Comparison of ENCODE assay signal across 8 cellular contexts in genomic region chr10:21993360-21994001, GRCh38. TPM values are rescaled to one million over a fixed set of nuclear protein-coding genes. Genes with fewer than 3 reads are reported as not detected.
DNase-seq lines count a peak whose midpoint lies in the region; ATAC-seq and TF ChIP-seq lines count a peak whose summit lies in the region.

No MANE protein-coding gene starts in this region.

- peaks cover 0 to 23% (median 12%) of the 10 kb centered on the region in 7 donors for H3K4me1 Mint-ChIP-seq in naive thymus-derived CD4-positive, alpha-beta T cell
- H3K4me1 Mint-ChIP-seq in activated CD8-positive, alpha-beta memory T cell treated with anti-CD3 and anti-CD28 coated beads, Interleukin-2, amount 10 ng/mL, durations not matched to agents 7 days and 5 days, result peaks cover 11% of the 10 kb centered on the region
- no peaks in the 10 kb centered on the region for H3K4me1 Mint-ChIP-seq in activated T-helper 17 cell treated with anti-CD3 and anti-CD28 coated beads, Interleukin-2, amount 50 U/mL, for 72 hours
- peaks cover 10% of the 10 kb centered on the region for H3K4me1 Mint-ChIP-seq in activated CD4-positive, alpha-beta T cell treated with anti-CD3 and anti-CD28 coated beads, Interleukin-2, amount 10 ng/mL, durations not matched to agents 24 days and 14 days

- no peaks in the 10 kb centered on the region for H3K36me3 Mint-ChIP-seq in naive thymus-derived CD4-positive, alpha-beta T cell
- H3K36me3 Mint-ChIP-seq in activated CD8-positive, alpha-beta memory T cell treated with anti-CD3 and anti-CD28 coated beads, Interleukin-2, amount 10 ng/mL, durations not matched to agents 7 days and 5 days, result no peaks in the 10 kb centered on the region
- no peaks in the 10 kb centered on the region for H3K36me3 Mint-ChIP-seq in activated T-helper 17 cell treated with anti-CD3 and anti-CD28 coated beads, Interleukin-2, amount 50 U/mL, for 72 hours (ENCODE audit: low read depth)
- H3K36me3 Mint-ChIP-seq in activated CD4-positive, alpha-beta T cell treated with anti-CD3 and anti-CD28 coated beads, Interleukin-2, amount 10 ng/mL, durations not matched to agents 24 days and 14 days (ENCODE audit: low read depth), result no peaks in the 10 kb centered on the region

- H3K4me3 ChIP-seq in LNCaP clone FGC (ENCODE audit: low read depth, low read length) (peak overlapping the region; percentile 44), mammary epithelial cell (replicated peaks in 1 of 3; ENCODE audit: insufficient read depth in 1 of 3, low read depth in 2 of 3, low read length in 3 of 3) (no peak overlapping the region)
- H3K4me3 ChIP-seq in naive thymus-derived CD4-positive, alpha-beta T cell (ENCODE audit: low read length), result no peak overlapping the region

- H3K4me1 ChIP-seq in mammary epithelial cell (ENCODE audit: insufficient read depth, low read length), result no peaks in the 10 kb centered on the region
- H3K4me1 ChIP-seq in naive thymus-derived CD4-positive, alpha-beta T cell (ENCODE audit: control insufficient read depth in 2 of 2, insufficient read depth in 2 of 2, low read length in 2 of 2), result no peaks in the 10 kb centered on the region

- POLR2A ChIA-PET in naive thymus-derived CD4-positive, alpha-beta T cell (lab: Charles Lee), result interaction anchor here (0.7 to 1.1 kb wide), 4 partner anchors 9 to 553 kb away, joined by 4 to 5 read pairs (median 4); partner anchors contain the start of gene DNAJC1

- no peak overlapping the region for H3K27ac ChIP-seq in mammary epithelial cell (ENCODE audit: insufficient read depth, low read depth, low read length)
- H3K27ac ChIP-seq in naive thymus-derived CD4-positive, alpha-beta T cell (ENCODE audit: low read depth, low read length), result no peak overlapping the region

- H3K79me2 ChIP-seq in mammary epithelial cell (ENCODE audit: insufficient read depth, low read length), result peaks cover 53% of the 10 kb centered on the region

- H3K27me3 Mint-ChIP-seq in naive thymus-derived CD4-positive, alpha-beta T cell, result no peaks in the 10 kb centered on the region
- no peaks in the 10 kb centered on the region for H3K27me3 Mint-ChIP-seq in activated CD8-positive, alpha-beta memory T cell treated with anti-CD3 and anti-CD28 coated beads, Interleukin-2, amount 10 ng/mL, durations not matched to agents 7 days and 5 days
- H3K27me3 Mint-ChIP-seq in activated T-helper 17 cell treated with anti-CD3 and anti-CD28 coated beads, Interleukin-2, amount 50 U/mL, for 72 hours, result no peaks in the 10 kb centered on the region
- no peaks in the 10 kb centered on the region for H3K27me3 Mint-ChIP-seq in activated CD4-positive, alpha-beta T cell treated with anti-CD3 and anti-CD28 coated beads, Interleukin-2, amount 10 ng/mL, durations not matched to agents 24 days and 14 days

- H3K4me2 ChIP-seq in mammary epithelial cell (ENCODE audit: insufficient read depth, low read depth, low read length), result no peak overlapping the region

- no peaks in the 10 kb centered on the region for H3K27me3 ChIP-seq in mammary epithelial cell (ENCODE audit: insufficient read depth, low read length)
- no peaks in the 10 kb centered on the region for H3K27me3 ChIP-seq in naive thymus-derived CD4-positive, alpha-beta T cell (ENCODE audit: control insufficient read depth in 2 of 2, insufficient read depth in 2 of 2, low read length in 2 of 2)

- dilution Hi-C loops in mammary epithelial cell (cut with HindIII; ENCODE audit: low sequenced_read_pairs), result no loop called here

- 40% methylated on average over 7 of the region's 7 CpGs for WGBS in mammary epithelial cell (ENCODE audit: low coverage, missing lambda C conversion rate)

- H3K9me3 Mint-ChIP-seq in naive thymus-derived CD4-positive, alpha-beta T cell, result no peaks in the 10 kb centered on the region
- H3K9me3 Mint-ChIP-seq in activated CD8-positive, alpha-beta memory T cell treated with anti-CD3 and anti-CD28 coated beads, Interleukin-2, amount 10 ng/mL, durations not matched to agents 7 days and 5 days (ENCODE audit: low read depth), result no peaks in the 10 kb centered on the region
- H3K9me3 Mint-ChIP-seq in activated T-helper 17 cell treated with anti-CD3 and anti-CD28 coated beads, Interleukin-2, amount 50 U/mL, for 72 hours, result no peaks in the 10 kb centered on the region
- H3K9me3 Mint-ChIP-seq in activated CD4-positive, alpha-beta T cell treated with anti-CD3 and anti-CD28 coated beads, Interleukin-2, amount 10 ng/mL, durations not matched to agents 24 days and 14 days, result no peaks in the 10 kb centered on the region

- no peaks in the 10 kb centered on the region for H3K36me3 ChIP-seq in mammary epithelial cell (ENCODE audit: insufficient read depth, low read length)
- no peaks in the 10 kb centered on the region for H3K36me3 ChIP-seq in naive thymus-derived CD4-positive, alpha-beta T cell (ENCODE audit: control insufficient read depth in 2 of 3, insufficient read depth in 3 of 3, low read length in 3 of 3)

- H4K20me1 ChIP-seq in mammary epithelial cell (ENCODE audit: insufficient read depth, low read length), result no peaks in the 10 kb centered on the region

- no peaks in the 10 kb centered on the region for H3K9me3 ChIP-seq in mammary epithelial cell (replicated peaks; ENCODE audit: insufficient read depth, low read length)
- no peaks in the 10 kb centered on the region for H3K9me3 ChIP-seq in naive thymus-derived CD4-positive, alpha-beta T cell (ENCODE audit: control insufficient read depth in 2 of 3, low read length in 3 of 3)

- CTCF ChIA-PET in mammary epithelial cell (lab: Charles Lee; ENCODE audit: low non-redundant PET), result interaction anchor here (0.6 kb wide), 1 partner anchor 995 kb away, joined by 3 read pairs; no protein-coding TSS in a partner anchor
- CTCF ChIA-PET in naive thymus-derived CD4-positive, alpha-beta T cell (lab: Charles Lee), result interaction anchor here (0.6 to 5.7 kb wide), 24 partner anchors 9 to 1164 kb away, joined by 3 to 58 read pairs (median 4); partner anchors contain the start of genes BMI1 and DNAJC1
- CTCF ChIA-PET in activated CD8-positive, alpha-beta memory T cell treated with anti-CD3 and anti-CD28 coated beads, Interleukin-2, amount 10 ng/mL, durations not matched to agents 7 days and 5 days (lab: Charles Lee), result interaction anchor here (0.6 to 3.0 kb wide), 12 partner anchors 9 to 997 kb away, joined by 3 to 20 read pairs (median 4); partner anchors contain the start of gene DNAJC1

- peak; percentile 58 for DNase-seq in DMS53 (lab: John Stamatoyannopoulos, UW)
- DNase-seq in LNCaP clone FGC (ENCODE audit: low read depth), result no peak
- peak; percentile 9 for DNase-seq in mammary epithelial cell
- peak in 6 of 9 donors; percentile 25 to 59 (median 52) for DNase-seq in naive thymus-derived CD4-positive, alpha-beta T cell
- no peak for DNase-seq in activated CD4-positive, CD25-positive, alpha-beta regulatory T cell (lab: John Stamatoyannopoulos, UW)
- no peak for DNase-seq in activated CD8-positive, alpha-beta memory T cell treated with anti-CD3 and anti-CD28 coated beads, Interleukin-2, amount 10 ng/mL, durations not matched to agents 7 days and 5 days
- DNase-seq in activated CD4-positive, alpha-beta T cell treated with anti-CD3 and anti-CD28 coated beads, Interleukin-2, amount 10 ng/mL, durations not matched to agents 24 days and 14 days, result no peak

- no peak overlapping the region for H3K9ac ChIP-seq in mammary epithelial cell (ENCODE audit: insufficient read depth, low read length)

- no TSS peak for BruUV-seq in mammary epithelial cell (replicated peaks; lab: Mats Ljungman, UMichigan)

- no peak overlapping the region for H3K27ac Mint-ChIP-seq in naive thymus-derived CD4-positive, alpha-beta T cell
- no peak overlapping the region for H3K27ac Mint-ChIP-seq in activated CD8-positive, alpha-beta memory T cell treated with anti-CD3 and anti-CD28 coated beads, Interleukin-2, amount 10 ng/mL, durations not matched to agents 7 days and 5 days
- no peak overlapping the region for H3K27ac Mint-ChIP-seq in activated T-helper 17 cell treated with anti-CD3 and anti-CD28 coated beads, Interleukin-2, amount 50 U/mL, for 72 hours
- H3K27ac Mint-ChIP-seq in activated CD4-positive, alpha-beta T cell treated with anti-CD3 and anti-CD28 coated beads, Interleukin-2, amount 10 ng/mL, durations not matched to agents 24 days and 14 days, result no peak overlapping the region

- in situ Hi-C loops in mammary epithelial cell (cut with MboI; ENCODE audit: low sequenced_read_pairs in 2 of 2), result loop anchor here in 1 of 2 donors (25.0 kb wide), 1 partner anchor 594 kb away; no protein-coding TSS in a partner anchor

- intact Hi-C loops in mammary epithelial cell (cut with micrococcal nuclease), result loop anchor here (2.0 kb wide), 1 partner anchor 995 kb away; no protein-coding TSS in a partner anchor
- intact Hi-C loops in naive thymus-derived CD4-positive, alpha-beta T cell (cut with micrococcal nuclease), result loop anchor here (1.0 to 5.0 kb wide), 17 partner anchors 10 to 1709 kb away; partner anchors contain the start of gene DNAJC1 (in 1 of the 2)
- intact Hi-C loops in activated CD4-positive, alpha-beta T cell treated with anti-CD3 and anti-CD28 coated beads, Interleukin-2, amount 10 ng/mL, durations not matched to agents 24 days and 14 days (cut with micrococcal nuclease), result loop anchor here (1.0 to 2.0 kb wide), 2 partner anchors 995 to 1075 kb away; no protein-coding TSS in a partner anchor

- peak; percentile 72 for ATAC-seq in naive thymus-derived CD4-positive, alpha-beta T cell
- no peak for ATAC-seq in activated CD8-positive, alpha-beta memory T cell treated with anti-CD3 and anti-CD28 coated beads, Interleukin-2, amount 10 ng/mL, durations not matched to agents 7 days and 5 days
- no peak for ATAC-seq in activated T-helper 17 cell treated with anti-CD3 and anti-CD28 coated beads, Interleukin-2, amount 50 U/mL, for 72 hours (replicated peaks)

- no peak overlapping the region for H2AFZ ChIP-seq in mammary epithelial cell (ENCODE audit: low read depth, low read length)

- TF ChIP-seq CTCF in LNCaP clone FGC (IDR thresholded peaks at IDR 0.05; ENCODE audit: control insufficient read depth, extremely low read depth, insufficient read depth) (peak; percentile 48), mammary epithelial cell (conservative IDR thresholded peaks at IDR 0.05 in 1 of 2, IDR thresholded peaks at IDR 0.05 in 1 of 2; ENCODE audit: extremely low read depth in 1 of 2, insufficient read depth in 1 of 2, low read depth in 1 of 2, low read length in 2 of 2) (peak; percentile 36 to 46)

- H3K4me3 Mint-ChIP-seq in naive thymus-derived CD4-positive, alpha-beta T cell, result no peak overlapping the region
- no peak overlapping the region for H3K4me3 Mint-ChIP-seq in activated CD8-positive, alpha-beta memory T cell treated with anti-CD3 and anti-CD28 coated beads, Interleukin-2, amount 10 ng/mL, durations not matched to agents 7 days and 5 days
- no peak overlapping the region for H3K4me3 Mint-ChIP-seq in activated T-helper 17 cell treated with anti-CD3 and anti-CD28 coated beads, Interleukin-2, amount 50 U/mL, for 72 hours
- no peak overlapping the region for H3K4me3 Mint-ChIP-seq in activated CD4-positive, alpha-beta T cell treated with anti-CD3 and anti-CD28 coated beads, Interleukin-2, amount 10 ng/mL, durations not matched to agents 24 days and 14 days

RNA-seq across cellular contexts. Expression of gene DNAJC1, which starts 10.0 kb away (rescaled TPM):
- 10 to 100 TPM; 33.0 to 56.5 TPM for total RNA-seq in mammary epithelial cell
- polyA plus RNA-seq in mammary epithelial cell, result 18.2 TPM
- 3.8 TPM for polyA minus RNA-seq in mammary epithelial cell
- total RNA-seq in naive thymus-derived CD4-positive, alpha-beta T cell, result 10 to 100 TPM; 11.0 to 23.9 (median 12.1) TPM
- polyA plus RNA-seq in naive thymus-derived CD4-positive, alpha-beta T cell, result 10 to 100 TPM in 1 of 2 donors, 1 to 10 TPM in 1; 9.4 to 13.1 TPM
- 10 to 100 TPM; 26.5 to 32.5 TPM for total RNA-seq in activated CD8-positive, alpha-beta memory T cell treated with anti-CD3 and anti-CD28 coated beads, Interleukin-2, amount 10 ng/mL, durations not matched to agents 7 days and 5 days
- 10 to 100 TPM; 21.4 to 21.5 TPM for total RNA-seq in activated T-helper 17 cell treated with anti-CD3 and anti-CD28 coated beads, Interleukin-2, amount 50 U/mL, for 72 hours
- 22.1 and 22.4 TPM in 2 replicates for total RNA-seq in activated CD4-positive, alpha-beta T cell treated with anti-CD3 and anti-CD28 coated beads, Interleukin-2, amount 10 ng/mL, durations not matched to agents 24 days and 14 days

Comparison
In these comparisons a context has a peak if more than half of its experiments do, and no peak if none do; other contexts are left out.
1. DNase-seq: peak in DMS53 (single experiment), mammary epithelial cell (single experiment) and naive thymus-derived CD4-positive, alpha-beta T cell (6 of 9); none in LNCaP clone FGC (single experiment), activated CD4-positive, CD25-positive, alpha-beta regulatory T cell (0 of 4), activated CD8-positive, alpha-beta memory T cell treated with anti-CD3 and anti-CD28 coated beads, Interleukin-2, amount 10 ng/mL, durations not matched to agents 7 days and 5 days (single experiment) and activated CD4-positive, alpha-beta T cell treated with anti-CD3 and anti-CD28 coated beads, Interleukin-2, amount 10 ng/mL, durations not matched to agents 24 days and 14 days (single experiment).